ENCODE assay signal across 8 cellular contexts in genomic region chr19:41439441-41440222, GRCh38.
A peak's percentile ranks its signal among the peaks of the same experiment; 100 is the strongest.
DNase-seq lines count a peak whose midpoint lies in the region; ATAC-seq lines count a peak whose summit lies in the region.

DMAC2 (minus strand) TSS chr19:41439912; CDS start chr19:41439899, 13 bp downstream.

- peak; percentile 72 to 99 (median 95) for DNase-seq in C1 segment of cervical spinal cord (lab: John Stamatoyannopoulos, UW)
- DNase-seq in GM19240 (ENCODE audit: insufficient read length, low spot score): peak; percentile 96
- DNase-seq in NCI-H524 treated with DMSO at 0.1 percent for 48 hours (lab: John Stamatoyannopoulos, UW): peak; percentile 97
- DNase-seq in activated CD4-positive, alpha-beta T cell treated with anti-CD3 and anti-CD28 coated beads for 4 hours: peak; percentile 93 to 95
- peak; percentile 98 for DNase-seq in dedifferentiated amniotic fluid mesenchymal stem cell (ENCODE audit: extremely low spot score)
- DNase-seq in left kidney (ENCODE audit: low read depth, low spot score): peak; percentile 99
- DNase-seq in stimulated activated CD4-positive, alpha-beta T cell treated with anti-CD3 and anti-CD28 coated beads, Interleukin-2, amount 100 ng/mL, for 24 hours: peak; percentile 96 to 97

- ATAC-seq in HG03460 (IDR thresholded peaks at IDR 0.05; ENCODE audit: unreplicated experiment): peak; percentile 91

Comparison
In these comparisons a context has a peak if more than half of its experiments do, and no peak if none do; other contexts are left out.
1. Peak in every context shown above with its lines: DNase-seq and ATAC-seq.